Comparison of ENCODE assay signal across 10 cellular contexts in the genomic region with DNA sequence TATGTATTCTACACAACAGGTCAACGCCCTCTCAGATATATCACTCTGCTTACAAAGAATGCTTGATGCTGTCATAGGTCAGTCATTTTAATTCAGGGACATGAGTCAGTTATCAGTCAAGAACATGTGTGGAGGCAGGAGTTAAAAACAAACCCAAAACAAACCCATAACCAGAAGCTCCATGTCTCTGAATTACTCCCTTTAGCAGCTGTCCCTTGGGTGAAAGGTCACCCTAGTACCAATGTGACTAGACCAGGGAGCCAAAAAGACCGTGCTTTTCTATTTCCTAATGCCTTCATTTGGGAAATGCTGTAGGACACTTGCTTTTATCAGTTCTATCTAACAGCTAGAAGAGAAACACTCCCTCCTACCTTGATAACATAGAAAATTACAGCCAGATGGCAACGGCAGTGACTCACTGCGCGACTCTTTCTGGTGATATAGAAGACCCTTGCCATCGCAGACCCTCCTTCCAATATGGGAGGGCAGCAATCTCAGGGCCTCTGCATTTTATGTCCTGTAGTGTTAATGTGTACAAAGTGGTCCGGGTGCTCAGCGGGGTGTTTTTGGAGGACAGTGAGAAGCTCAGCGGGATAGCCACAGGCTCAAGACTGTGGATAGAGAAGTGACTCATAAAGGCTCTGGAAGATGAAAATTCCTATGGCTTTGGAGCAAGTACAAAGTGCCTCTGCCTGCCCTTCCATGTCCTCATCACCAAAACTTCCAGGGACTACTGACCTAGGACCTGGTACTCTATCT. TPM values are rescaled to one million over a fixed set of nuclear protein-coding genes. Genes with fewer than 3 reads are reported as not detected.
DNase-seq lines count a peak whose midpoint lies in the region; ATAC-seq and TF ChIP-seq lines count a peak whose summit lies in the region.
"Had no signal": no experiment of that assay in that cellular context is flagged by ENCODE, and none has a peak within 500 bp of the region (broad histone marks: within the 10 kb centered on the region; RNA-seq: fewer than 3 reads in every experiment).

No MANE protein-coding gene starts in this region.

- peaks cover 30% of the 10 kb centered on the region for H3K36me3 ChIP-seq in GM23248 (ENCODE audit: low read depth)
- H3K36me3 ChIP-seq in SK-N-MC (ENCODE audit: insufficient read depth, low read length), result peaks cover 39% of the 10 kb centered on the region
- H3K36me3 ChIP-seq in psoas muscle (ENCODE audit: insufficient read depth in 1 of 2, low read depth in 1 of 2), result peaks cover 0 to 55% of the 10 kb centered on the region in 2 donors

- H3K27ac ChIP-seq in GM23248 (peak overlapping the region; percentile 95), SK-N-MC (peak overlapping the region; percentile 82; the same call in 1 of the 2 replicates), psoas muscle (peak overlapping the region; percentile 91)

- H3K27me3 ChIP-seq in GM23248 (replicated peaks; ENCODE audit: insufficient read depth) (no peaks in the 10 kb centered on the region), psoas muscle (ENCODE audit: insufficient read depth in 3 of 3, low read length in 2 of 3) (no peaks in the 10 kb centered on the region)
- H3K27me3 ChIP-seq: adrenal gland had no signal

- no peak for TF ChIP-seq CTCF in psoas muscle (IDR thresholded peaks at IDR 0.05)

- intact Hi-C loops in psoas muscle (cut with DNase I), result loop anchor here in 1 of 2 donors (5.0 kb wide), 1 partner anchor 55 kb away; no protein-coding TSS in a partner anchor

- DNase-seq in GM23248 (peak; percentile 92), SK-N-MC (ENCODE audit: low read depth, low spot score) (no peak), fibroblast of peridontal ligament (ENCODE audit: extremely low read depth) (peak; percentile 83), psoas muscle (no peak), pons (ENCODE audit: low spot score) (no peak), cerebellar nuclear complex (lab: John Stamatoyannopoulos, UW) (no peak), DMS153 treated with DMSO at 0.1 percent for 48 hours (lab: John Stamatoyannopoulos, UW; ENCODE audit: unreplicated experiment) (no peak)
- DNase-seq: adrenal gland had no signal

- H3K4me3 ChIP-seq in GM23248 (peak overlapping the region; percentile 39), SK-N-MC (no peak overlapping the region), psoas muscle (no peak overlapping the region)
- H3K4me3 ChIP-seq: adrenal gland, HAP-1 had no signal

- H2AFZ ChIP-seq in GM23248, result no peak overlapping the region

- no peaks in the 10 kb centered on the region for H3K9me3 ChIP-seq in GM23248 (ENCODE audit: low read depth)
- H3K9me3 ChIP-seq in SK-N-MC (ENCODE audit: low read depth, low read length), result no peaks in the 10 kb centered on the region
- no peaks in the 10 kb centered on the region for H3K9me3 ChIP-seq in psoas muscle
- H3K9me3 ChIP-seq: adrenal gland, HAP-1 had no signal

- no peaks in the 10 kb centered on the region for H4K20me1 ChIP-seq in GM23248 (ENCODE audit: insufficient read depth)

- H3F3A ChIP-seq in GM23248 (ENCODE audit: insufficient read depth), result peaks cover 69% of the 10 kb centered on the region

- peak overlapping the region; percentile 79 for H3K4me2 ChIP-seq in GM23248 (ENCODE audit: unreplicated experiment)

- ATAC-seq in psoas muscle (peak; percentile 79 to 87 (median 82)), GM18868 (IDR thresholded peaks at IDR 0.05; ENCODE audit: unreplicated experiment) (no peak)

- WGBS in GM23248 (ENCODE audit: low coverage in 1 of 2, low lambda C conversion rate in 2 of 2, missing lambda C conversion rate in 2 of 2), 2 experiments, result 23 to 32% methylated on average over 9 of the region's 9 CpGs
- 70 to 74% (median 71%) methylated on average over 9 of the region's 9 CpGs for WGBS in psoas muscle, 3 donors

- H3K9me2 ChIP-seq in GM23248 (ENCODE audit: insufficient read depth), result no peaks in the 10 kb centered on the region

- H3K4me1 ChIP-seq in GM23248 (ENCODE audit: insufficient read depth), result peaks cover 46% of the 10 kb centered on the region
- H3K4me1 ChIP-seq in psoas muscle, result peaks cover 64% of the 10 kb centered on the region

- in situ Hi-C loops in GM23248 (cut with MboI), result no loop called here

- H3K79me2 ChIP-seq in GM23248 (ENCODE audit: insufficient read depth), result peaks cover 19% of the 10 kb centered on the region

- peak overlapping the region; percentile 75 for H3K9ac ChIP-seq in GM23248
- H3K9ac ChIP-seq in SK-N-MC (ENCODE audit: insufficient read length), result no peak overlapping the region

RNA-seq across cellular contexts. Expression of a gene that starts 24.8 kb away (rescaled TPM):
- total RNA-seq in GM23248 (2014; rRNA removed; shearing (Covaris generic)), result not detected in 2 replicates
- polyA plus RNA-seq in GM23248 (2016; fragmentation: Nextera tagmentation; extraction: Ambion mirVana) (not detected in 2 replicates), psoas muscle (under 1 TPM; 0.04 to 0.15 (median 0.04) TPM)
- total RNA-seq in psoas muscle, result under 1 TPM in 1 of 4 donors, not detected in 3; 0.45 TPM
- total RNA-seq: adrenal gland had no signal
- polyA plus RNA-seq: adrenal gland had no signal

Comparison
In these comparisons a context has a peak if more than half of its experiments do, and no peak if none do; other contexts are left out.
1. DNase-seq: peak in GM23248 (single experiment) and fibroblast of peridontal ligament (single experiment); none in SK-N-MC (single experiment), psoas muscle (0 of 2), pons (single experiment), cerebellar nuclear complex (0 of 2) and DMS153 treated with DMSO at 0.1 percent for 48 hours (single experiment).
2. Peak in every context shown above with its lines, with median percentiles within 50 percentile points of each other: H3K27ac ChIP-seq.